ENCODE assay signal across 8 cellular contexts in the genomic region with DNA sequence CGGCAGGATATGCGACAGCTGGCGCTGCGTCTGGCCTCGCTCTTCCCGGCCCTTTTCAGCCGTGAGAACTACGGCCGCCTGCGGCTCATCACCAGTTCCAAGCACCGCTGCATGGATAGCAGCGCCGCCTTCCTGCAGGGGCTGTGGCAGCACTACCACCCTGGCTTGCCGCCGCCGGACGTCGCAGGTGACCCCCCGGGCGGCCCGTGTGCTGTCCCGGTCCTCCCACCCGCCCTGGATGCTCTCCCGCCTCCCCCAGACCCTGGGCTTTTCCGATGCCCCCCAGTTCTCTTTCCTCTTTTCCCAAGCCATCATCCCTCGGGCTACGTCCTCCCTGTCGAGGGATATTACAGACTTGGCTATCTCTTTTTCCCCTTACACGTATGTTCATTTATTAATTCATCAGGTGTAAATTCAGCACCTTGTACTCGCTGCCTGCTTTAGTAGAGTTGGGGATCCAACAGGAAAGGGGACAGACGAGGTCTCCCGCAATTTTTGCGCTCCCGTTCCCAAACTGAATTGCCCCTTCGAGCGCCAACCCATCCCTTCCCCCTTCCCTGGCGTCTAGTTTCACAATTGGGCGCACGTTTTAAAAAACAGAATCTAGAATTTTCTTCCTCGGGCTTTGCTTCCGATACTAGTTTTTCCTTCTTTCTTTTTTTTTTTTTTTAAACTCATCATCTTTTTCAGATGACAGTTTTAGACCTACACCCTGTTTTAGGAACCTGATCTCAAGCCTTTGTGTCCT.
DNase-seq lines count a peak whose midpoint lies in the region; ATAC-seq and TF ChIP-seq lines count a peak whose summit lies in the region.

No MANE protein-coding gene starts in this region.

- no peaks in the 10 kb centered on the region for H3K9me3 ChIP-seq in muscle layer of colon (ENCODE audit: low read length)

- peak; percentile 61 for TF ChIP-seq CTCF in AG10803 (conservative IDR thresholded peaks at IDR 0.05; ENCODE audit: low read length)

- no peaks in the 10 kb centered on the region for H3K36me3 ChIP-seq in muscle layer of colon (ENCODE audit: insufficient read depth, low read length)

- peak overlapping the region; percentile 67 for H3K9ac ChIP-seq in muscle layer of colon (ENCODE audit: low read length)

- no peaks in the 10 kb centered on the region for H3K27me3 ChIP-seq in muscle layer of colon (ENCODE audit: control insufficient read depth in 1 of 2, insufficient read depth in 2 of 2, low read length in 2 of 2)

- peak overlapping the region; percentile 77 for H3K27ac ChIP-seq in muscle layer of colon (ENCODE audit: low read depth, low read length)

- peak overlapping the region; percentile 88 for H3K4me3 ChIP-seq in AG10803 (ENCODE audit: low read length)
- peak overlapping the region; percentile 77 to 87 for H3K4me3 ChIP-seq in muscle layer of colon (ENCODE audit: low read depth in 1 of 2, low read length in 2 of 2)

- no peak for TF ChIP-seq POLR2A in erythroblast (IDR thresholded peaks at IDR 0.05; ENCODE audit: low read length)

- H3K4me1 ChIP-seq in muscle layer of colon (ENCODE audit: insufficient read depth, low read length), result peaks cover 22% of the 10 kb centered on the region

- peak; percentile 30 for ATAC-seq in GM18519 (IDR thresholded peaks at IDR 0.05; ENCODE audit: low FRiP score, unreplicated experiment)
- peak; percentile 55 for ATAC-seq in HG03039 (IDR thresholded peaks at IDR 0.05; ENCODE audit: unreplicated experiment)

- DNase-seq in AG10803 (ENCODE audit: low read depth), result peak; percentile 52
- DNase-seq in NCI-H226, result peak; percentile 54
- peak; percentile 21 for DNase-seq in activated T-cell treated with anti-CD3 and anti-CD28 coated beads for 24 hours (ENCODE audit: low read depth)
- DNase-seq in erythroblast (lab: John Stamatoyannopoulos, UW), result peak; percentile 80 to 88
- DNase-seq in stimulated activated naive CD4-positive, alpha-beta T cell treated with Interleukin-2 at 50 U/mL for 16 hours (lab: John Stamatoyannopoulos, UW), result peak; percentile 41

Comparison
In these comparisons a context has a peak if more than half of its experiments do, and no peak if none do; other contexts are left out.
1. Peak in every context shown above with its lines: DNase-seq, ATAC-seq, H3K4me3 ChIP-seq and H3K27ac ChIP-seq.
2. DNase-seq: peak in every context shown above with its lines; median percentile 84 in erythroblast; 54 in NCI-H226; 52 in AG10803; 41 in stimulated activated naive CD4-positive, alpha-beta T cell treated with Interleukin-2 at 50 U/mL for 16 hours; 21 in activated T-cell treated with anti-CD3 and anti-CD28 coated beads for 24 hours.